Comparison of ENCODE assay signal across 1 cellular context in genomic region chr7:139523199-139523941, GRCh38.
TF ChIP-seq lines count a peak whose summit lies in the region.

TSS of gene CLEC2L (plus strand) at chr7:139523685. CDS start at chr7:139523928, 243 bp downstream.

TF ChIP-seq in GM23338, 12 proteins besides CTCF, POLR2A, EP300 and RAD21 (continued from another document):
- TF ChIP-seq REST (IDR thresholded peaks at IDR 0.05; ENCODE audit: unreplicated experiment) (no peak), ZNF462 (CRISPR knock-in tag; IDR thresholded peaks at IDR 0.05) (no peak), JUNB (IDR thresholded peaks at IDR 0.05; ENCODE audit: unreplicated experiment) (no peak), CREB1 (CRISPR knock-in tag; IDR thresholded peaks at IDR 0.05; ENCODE audit: low read depth) (no peak), STAT1 (IDR thresholded peaks at IDR 0.05; ENCODE audit: unreplicated experiment) (no peak), POLR2AphosphoS5 (IDR thresholded peaks at IDR 0.05; ENCODE audit: low read depth) (no peak), ZNF331 (CRISPR knock-in tag; IDR thresholded peaks at IDR 0.05; ENCODE audit: low read depth) (no peak), NANOG (IDR thresholded peaks at IDR 0.05; ENCODE audit: borderline replicate concordance) (no peak), EZH2phosphoT487 (IDR thresholded peaks at IDR 0.05; ENCODE audit: unreplicated experiment) (peak; percentile 30)
